Comparison of ENCODE assay signal across 10 cellular contexts in genomic region chr4:5712517-5712916, GRCh38. TPM values are rescaled to one million over a fixed set of nuclear protein-coding genes. Genes with fewer than 3 reads are reported as not detected.
A peak's percentile ranks its signal among the peaks of the same experiment; 100 is the strongest.
DNase-seq lines count a peak whose midpoint lies in the region; ATAC-seq and TF ChIP-seq lines count a peak whose summit lies in the region.
"Had no signal": no experiment of that assay in that cellular context is flagged by ENCODE, and none has a peak within 500 bp of the region (broad histone marks: within the 10 kb centered on the region; RNA-seq: fewer than 3 reads in every experiment).

No MANE protein-coding gene starts in this region.

- H3K27ac ChIP-seq in esophagus muscularis mucosa (replicated peaks in 1 of 4), result no peak overlapping the region

- H3K9me3 Mint-ChIP-seq in activated T-cell treated with anti-CD3 and anti-CD28 coated beads, Interleukin-2, amount 50 U/mL, for 24 hours, result peaks cover 18% of the 10 kb centered on the region
- peaks cover 6% of the 10 kb centered on the region for H3K9me3 Mint-ChIP-seq in chondrocyte (ENCODE audit: low read depth)

- WGBS in esophagus muscularis mucosa, result 94% methylated on average over 7 of the region's 7 CpGs

- peaks cover 24 to 49% (median 48%) of the 10 kb centered on the region in 4 donors for H3K4me1 ChIP-seq in esophagus muscularis mucosa

- H3K36me3 Mint-ChIP-seq in activated T-cell treated with anti-CD3 and anti-CD28 coated beads, Interleukin-2, amount 50 U/mL, for 24 hours (ENCODE audit: low read depth), result no peaks in the 10 kb centered on the region
- H3K36me3 Mint-ChIP-seq in chondrocyte (ENCODE audit: low read depth), result peaks cover 9% of the 10 kb centered on the region

- H3K4me1 Mint-ChIP-seq in activated T-cell treated with anti-CD3 and anti-CD28 coated beads, Interleukin-2, amount 50 U/mL, for 24 hours (ENCODE audit: low read depth), result peaks cover 18% of the 10 kb centered on the region
- peaks cover 63% of the 10 kb centered on the region for H3K4me1 Mint-ChIP-seq in chondrocyte (ENCODE audit: low read depth)

- H3K27me3 Mint-ChIP-seq in activated T-cell treated with anti-CD3 and anti-CD28 coated beads, Interleukin-2, amount 50 U/mL, for 24 hours, result peaks cover 45% of the 10 kb centered on the region
- H3K27me3 Mint-ChIP-seq in chondrocyte (ENCODE audit: low read depth), result no peaks in the 10 kb centered on the region

- no peak for TF ChIP-seq POLR2A in esophagus muscularis mucosa (IDR thresholded peaks at IDR 0.05; ENCODE audit: low read depth)

- no peaks in the 10 kb centered on the region for H3K36me3 ChIP-seq in esophagus muscularis mucosa

- H3K9me3 ChIP-seq in esophagus muscularis mucosa, result peaks cover 0 to 12% (median 3%) of the 10 kb centered on the region in 4 donors

- TF ChIP-seq CTCF in chondrocyte (IDR thresholded peaks at IDR 0.05) (no peak), esophagus muscularis mucosa (IDR thresholded peaks at IDR 0.05) (no peak)

- no peak for TF ChIP-seq EP300 in esophagus muscularis mucosa (IDR thresholded peaks at IDR 0.05)

- H3K27me3 ChIP-seq in esophagus muscularis mucosa, result no peaks in the 10 kb centered on the region

- intact Hi-C loops in esophagus muscularis mucosa (cut with DNase I), result no loop called here

- H3K4me3 ChIP-seq in esophagus muscularis mucosa, result peak overlapping the region in 1 of 4 donors; percentile 69

- DNase-seq in activated T-cell treated with anti-CD3 and anti-CD28 coated beads for 48 hours (ENCODE audit: low read depth) (peak; percentile 8), HT1080 (ENCODE audit: low read depth) (peak; percentile 91), chondrocyte (ENCODE audit: low spot score) (no peak), NAMALWA (ENCODE audit: low spot score) (no peak), esophagus muscularis mucosa (ENCODE audit: extremely low spot score) (no peak)
- no peak for DNase-seq in activated T-cell treated with anti-CD3 and anti-CD28 coated beads, Interleukin-2, amount 50 U/mL, for 24 hours
- peak; percentile 39 for DNase-seq in stimulated activated CD4-positive, alpha-beta T cell treated with anti-CD3 and anti-CD28 coated beads, Interleukin-4, amount 100 ng/mL, for 24 hours

- H3K4me3 Mint-ChIP-seq in activated T-cell treated with anti-CD3 and anti-CD28 coated beads, Interleukin-2, amount 50 U/mL, for 24 hours, result no peak overlapping the region
- peak overlapping the region; percentile 80 for H3K4me3 Mint-ChIP-seq in chondrocyte (ENCODE audit: unreplicated experiment)
- H3K4me3 Mint-ChIP-seq: T-helper 1 cell treated with Interleukin-12 subunit alpha and Interleukin-12 subunit beta and Interleukin-4 antibody, amounts not matched to agents 30 μg/mL and 1 μg/mL, for 36 hours had no signal

- no peak overlapping the region for H3K27ac Mint-ChIP-seq in activated T-cell treated with anti-CD3 and anti-CD28 coated beads, Interleukin-2, amount 50 U/mL, for 24 hours
- H3K27ac Mint-ChIP-seq in chondrocyte (ENCODE audit: unreplicated experiment), result no peak overlapping the region
- H3K27ac Mint-ChIP-seq: memory B cell; T-helper 1 cell treated with Interleukin-12 subunit alpha and Interleukin-12 subunit beta and Interleukin-4 antibody, amounts not matched to agents 30 μg/mL and 1 μg/mL, for 36 hours had no signal

- no peak for ATAC-seq in HG03039 (IDR thresholded peaks at IDR 0.05; ENCODE audit: unreplicated experiment)

RNA-seq across cellular contexts. Expression of gene EVC, which starts 1.5 kb away (rescaled TPM):
- total RNA-seq in HT1080 (2014; rRNA removed; shearing (Covaris generic)), result 12.0 and 13.0 TPM in 2 replicates
- 8.4 and 8.8 TPM in 2 replicates for polyA plus RNA-seq in HT1080 (2015; cell fraction: cytosol; rRNA removed)
- polyA plus RNA-seq in HT1080 (2015; cell fraction: nucleus; rRNA removed), result 22.8 and 25.7 TPM in 2 replicates
- total RNA-seq in chondrocyte, result 37.6 to 40.0 TPM (median 39.8 TPM) in 3 replicates
- total RNA-seq in esophagus muscularis mucosa, result 10 to 100 TPM; 25.7 to 59.6 (median 44.2) TPM

RNA-seq across cellular contexts. Expression of gene EVC2, which starts 4.2 kb away (rescaled TPM):
- not detected in 2 replicates for total RNA-seq in HT1080 (2014; rRNA removed; shearing (Covaris generic))
- not detected in 2 replicates for polyA plus RNA-seq in HT1080 (2015; cell fraction: cytosol; rRNA removed)
- polyA plus RNA-seq in HT1080 (2015; cell fraction: nucleus; rRNA removed), result not detected in 2 replicates
- total RNA-seq in chondrocyte (2.8 to 5.5 TPM (median 5.5 TPM) in 3 replicates), esophagus muscularis mucosa (10 to 100 TPM in 2 of 4 donors, 1 to 10 TPM in 2; 8.3 to 12.4 (median 9.9) TPM)

Comparison
In these comparisons a context has a peak if more than half of its experiments do, and no peak if none do; other contexts are left out.
1. DNase-seq: peak in activated T-cell treated with anti-CD3 and anti-CD28 coated beads for 48 hours (single experiment), HT1080 (single experiment) and stimulated activated CD4-positive, alpha-beta T cell treated with anti-CD3 and anti-CD28 coated beads, Interleukin-4, amount 100 ng/mL, for 24 hours (single experiment); none in activated T-cell treated with anti-CD3 and anti-CD28 coated beads, Interleukin-2, amount 50 U/mL, for 24 hours (single experiment), chondrocyte (single experiment), NAMALWA (single experiment) and esophagus muscularis mucosa (single experiment).